ENCODE assay signal across 8 cellular contexts in genomic region chr2:118881490-118882129, GRCh38. TPM values are rescaled to one million over a fixed set of nuclear protein-coding genes. Genes with fewer than 3 reads are reported as not detected.
A peak's percentile ranks its signal among the peaks of the same experiment; 100 is the strongest.
DNase-seq lines count a peak whose midpoint lies in the region; ATAC-seq, FAIRE-seq and TF ChIP-seq lines count a peak whose summit lies in the region.

No MANE protein-coding gene starts in this region.

- DNase-seq in GM12892 (ENCODE audit: insufficient read length) (peak; percentile 34), NCI-H1092 (lab: John Stamatoyannopoulos, UW) (peak; percentile 11), SKM-1 treated with dmso at 0.1 percent for 144 hours (lab: John Stamatoyannopoulos, UW; ENCODE audit: unreplicated experiment) (peak; percentile 42), hepatocyte (ENCODE audit: low spot score) (peak; percentile 86), dedifferentiated amniotic fluid mesenchymal stem cell (ENCODE audit: extremely low spot score) (no peak)
- DNase-seq in activated naive CD8-positive, alpha-beta T cell treated with anti-CD3 and anti-CD28 coated beads, Interleukin-2, amount 10 ng/mL, durations not matched to agents 7 days and 5 days = peak; percentile 68
- peak; percentile 66 for DNase-seq in stimulated activated CD4-positive, alpha-beta T cell treated with anti-CD3 and anti-CD28 coated beads, Interleukin-12 subunit alpha, Interleukin-12 subunit beta, amount 100 ng/mL, for 4 hours

- 18% methylated on average over 10 of the region's 10 CpGs for WGBS in hepatocyte (ENCODE audit: low lambda C conversion rate, missing lambda C conversion rate)

- POLR2A ChIA-PET in activated naive CD8-positive, alpha-beta T cell treated with anti-CD3 and anti-CD28 coated beads, Interleukin-2, amount 10 ng/mL, durations not matched to agents 7 days and 5 days (lab: Charles Lee) = no interaction called here

- H3K27ac ChIP-seq in hepatocyte = no peak overlapping the region

- H3K9me3 Mint-ChIP-seq in activated naive CD8-positive, alpha-beta T cell treated with anti-CD3 and anti-CD28 coated beads, Interleukin-2, amount 10 ng/mL, durations not matched to agents 7 days and 5 days = no peaks in the 10 kb centered on the region

- H3K27ac Mint-ChIP-seq in activated naive CD8-positive, alpha-beta T cell treated with anti-CD3 and anti-CD28 coated beads, Interleukin-2, amount 10 ng/mL, durations not matched to agents 7 days and 5 days = no peak overlapping the region

- H2AFZ ChIP-seq in hepatocyte = no peak overlapping the region

- peaks cover 9% of the 10 kb centered on the region for H3K27me3 Mint-ChIP-seq in activated naive CD8-positive, alpha-beta T cell treated with anti-CD3 and anti-CD28 coated beads, Interleukin-2, amount 10 ng/mL, durations not matched to agents 7 days and 5 days

- H3K4me3 Mint-ChIP-seq in activated naive CD8-positive, alpha-beta T cell treated with anti-CD3 and anti-CD28 coated beads, Interleukin-2, amount 10 ng/mL, durations not matched to agents 7 days and 5 days = no peak overlapping the region

- H3K9me2 ChIP-seq in hepatocyte (replicated peaks; ENCODE audit: insufficient read depth) = no peaks in the 10 kb centered on the region

- no peak overlapping the region for H3K4me2 ChIP-seq in hepatocyte

- no peak for TF ChIP-seq POLR2A in GM12892 (IDR thresholded peaks at IDR 0.05; ENCODE audit: low read depth, low read length)

- peaks cover 36% of the 10 kb centered on the region for H3K27me3 ChIP-seq in hepatocyte

- H3K36me3 Mint-ChIP-seq in activated naive CD8-positive, alpha-beta T cell treated with anti-CD3 and anti-CD28 coated beads, Interleukin-2, amount 10 ng/mL, durations not matched to agents 7 days and 5 days = no peaks in the 10 kb centered on the region

- peak; percentile 74 for TF ChIP-seq CTCF in hepatocyte (IDR thresholded peaks at IDR 0.05; ENCODE audit: poor library complexity)

- no peaks in the 10 kb centered on the region for H3K9me3 ChIP-seq in hepatocyte (ENCODE audit: low read depth)

- H3K4me1 ChIP-seq in hepatocyte (ENCODE audit: insufficient read depth) = no peaks in the 10 kb centered on the region

- ATAC-seq in HG02571 (IDR thresholded peaks at IDR 0.05; ENCODE audit: unreplicated experiment) = peak; percentile 92
- peak; percentile 76 for ATAC-seq in activated naive CD8-positive, alpha-beta T cell treated with anti-CD3 and anti-CD28 coated beads, Interleukin-2, amount 10 ng/mL, durations not matched to agents 7 days and 5 days (ENCODE audit: low read depth)

- H3K4me3 ChIP-seq in hepatocyte = no peak overlapping the region

- no peaks in the 10 kb centered on the region for H4K20me1 ChIP-seq in hepatocyte (ENCODE audit: insufficient read depth, poor library complexity, severe bottlenecking)

- FAIRE-seq in GM12892 (lab: Jason Lieb, UNC) = peak; percentile 27

- H3K36me3 ChIP-seq in hepatocyte (replicated peaks; ENCODE audit: insufficient read depth, low read depth) = no peaks in the 10 kb centered on the region

- no peaks in the 10 kb centered on the region for H3K79me2 ChIP-seq in hepatocyte

- peaks cover 15% of the 10 kb centered on the region for H3K4me1 Mint-ChIP-seq in activated naive CD8-positive, alpha-beta T cell treated with anti-CD3 and anti-CD28 coated beads, Interleukin-2, amount 10 ng/mL, durations not matched to agents 7 days and 5 days

RNA-seq across cellular contexts. Expression of gene EN1, which starts 34.2 kb away (rescaled TPM):
- not detected for polyA plus RNA-seq in GM12892 (2012; ENCODE audit: missing spikeins)
- not detected for total RNA-seq in activated naive CD8-positive, alpha-beta T cell treated with anti-CD3 and anti-CD28 coated beads, Interleukin-2, amount 10 ng/mL, durations not matched to agents 7 days and 5 days
- 0.24 and 0.43 TPM in 2 replicates for total RNA-seq in hepatocyte
- 0.38 and 1.3 TPM in 2 replicates for polyA plus RNA-seq in hepatocyte
